ENCODE assay signal across 25 cellular contexts in genomic region chr5:75475364-75475763, GRCh38.
"Had no signal": no experiment of that assay in that cellular context is flagged by ENCODE, and none has a peak within 500 bp of the region (broad histone marks: within the 10 kb centered on the region; RNA-seq: fewer than 3 reads in every experiment).

No MANE protein-coding gene starts in this region.

- H3K27me3 Mint-ChIP-seq: naive thymus-derived CD4-positive, alpha-beta T cell; progenitor cell of endocrine pancreas; stimulated activated naive B cell treated with anti-CD40 and anti-IgM and Interleukin-4, amounts not matched to agents 10 μg/mL and 1 μg/mL and 100 μg/mL, for 72 hours; stimulated activated naive CD8-positive, alpha-beta T cell treated with anti-CD3 and anti-CD28 coated beads, Interleukin-15, Interleukin-2, amounts not matched to agents 100 ng/mL and 50 ng/mL, for 24 hours had no signal

- H2AFZ ChIP-seq: neural progenitor cell, parathyroid adenoma had no signal

- H3K36me3 ChIP-seq: esophagus muscularis mucosa, gastroesophageal sphincter, heart right ventricle, right lobe of liver, thoracic aorta, tibial nerve, upper lobe of left lung had no signal

- H3K27ac ChIP-seq: esophagus muscularis mucosa, foreskin keratinocyte, gastroesophageal sphincter, heart right ventricle, neural progenitor cell, parathyroid adenoma, right lobe of liver, thoracic aorta, tibial nerve, upper lobe of left lung had no signal

- H3K4me2 ChIP-seq: neural progenitor cell had no signal

- ATAC-seq: foreskin keratinocyte; gastroesophageal sphincter; heart right ventricle; left lobe of liver; naive thymus-derived CD4-positive, alpha-beta T cell; right lobe of liver; stimulated activated naive B cell treated with anti-CD40 and anti-IgM and Interleukin-4, amounts not matched to agents 10 μg/mL and 1 μg/mL and 100 μg/mL, for 72 hours had no signal

- H3K4me3 ChIP-seq: esophagus muscularis mucosa, gastroesophageal sphincter, heart right ventricle, lung, neural progenitor cell, right lobe of liver, thoracic aorta, tibial nerve, upper lobe of left lung had no signal

- H3K4me1 ChIP-seq: esophagus muscularis mucosa, foreskin keratinocyte, gastroesophageal sphincter, neural progenitor cell, tibial nerve had no signal

- H3K4me3 Mint-ChIP-seq: naive thymus-derived CD4-positive, alpha-beta T cell; nephron; neural progenitor cell; stimulated activated naive B cell treated with anti-CD40 and anti-IgM and Interleukin-4, amounts not matched to agents 10 μg/mL and 1 μg/mL and 100 μg/mL, for 72 hours; stimulated activated naive CD8-positive, alpha-beta T cell treated with anti-CD3 and anti-CD28 coated beads, Interleukin-15, Interleukin-2, amounts not matched to agents 100 ng/mL and 50 ng/mL, for 24 hours had no signal

- H3K9ac ChIP-seq: neural progenitor cell, parathyroid adenoma had no signal

- H3K27ac Mint-ChIP-seq: naive thymus-derived CD4-positive, alpha-beta T cell; nephron; neural progenitor cell; progenitor cell of endocrine pancreas; stimulated activated naive B cell treated with anti-CD40 and anti-IgM and Interleukin-4, amounts not matched to agents 10 μg/mL and 1 μg/mL and 100 μg/mL, for 72 hours; stimulated activated naive CD8-positive, alpha-beta T cell treated with anti-CD3 and anti-CD28 coated beads, Interleukin-15, Interleukin-2, amounts not matched to agents 100 ng/mL and 50 ng/mL, for 24 hours had no signal

- H3K9me3 ChIP-seq: right lobe of liver, thoracic aorta had no signal

- H3K27me3 ChIP-seq: esophagus muscularis mucosa, foreskin keratinocyte, gastroesophageal sphincter, heart right ventricle, neural progenitor cell, right lobe of liver, tibial nerve, upper lobe of left lung had no signal

- DNase-seq: cortex of kidney; foreskin keratinocyte; heart right ventricle; hippocampal formation; kidney; mesendoderm; midbrain; naive thymus-derived CD4-positive, alpha-beta T cell; right lobe of liver; small intestine; stimulated activated CD4-positive, alpha-beta T cell treated with anti-CD3 and anti-CD28 coated beads, Interleukin-15, amount 100 ng/mL, for 24 hours; stimulated activated CD4-positive, alpha-beta T cell treated with anti-CD3 and anti-CD28 coated beads, Interleukin-2, amount 100 ng/mL, for 48 hours; stimulated activated naive B cell treated with anti-CD40 and anti-IgM and Interleukin-4, amounts not matched to agents 10 μg/mL and 1 μg/mL and 100 μg/mL, for 72 hours; upper lobe of left lung had no signal

- H3K4me1 Mint-ChIP-seq: nephron had no signal
